In the genomic region with DNA sequence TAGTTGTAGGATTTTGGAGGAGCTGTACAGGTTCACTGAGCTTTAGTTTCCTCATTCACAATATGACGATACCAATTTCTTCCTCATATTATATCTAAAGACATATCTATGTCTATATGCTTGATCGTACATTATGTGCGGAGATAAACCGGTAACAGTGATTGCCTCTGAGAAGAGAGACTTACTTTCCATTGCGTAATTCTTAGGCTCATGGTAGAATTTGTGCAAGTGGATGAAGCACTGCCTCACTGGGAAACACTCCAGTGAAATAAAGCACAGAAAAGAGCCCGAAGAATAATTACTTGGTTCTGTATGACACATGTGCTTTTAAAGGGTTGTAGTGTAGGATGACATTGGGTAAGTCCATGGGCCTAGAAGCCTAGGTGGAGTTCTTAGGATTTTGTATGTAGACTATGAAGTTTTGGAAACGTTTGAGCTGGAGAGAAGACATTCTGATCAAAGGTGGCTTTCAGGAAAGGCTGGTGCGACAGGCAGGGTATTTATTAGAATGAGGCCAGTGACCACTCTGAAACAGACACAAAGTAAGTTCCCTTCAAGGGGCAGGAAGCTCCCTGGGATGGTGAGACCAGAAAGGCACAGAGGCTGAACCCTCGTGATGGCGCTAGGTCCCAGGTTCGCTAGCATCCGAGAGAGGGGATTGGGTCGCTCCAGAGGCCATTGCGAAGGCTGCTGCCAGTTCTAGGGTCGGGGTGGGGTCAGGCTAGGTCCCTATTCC, we compare ENCODE assay signal across 8 cellular contexts. TPM values are rescaled to one million over a fixed set of nuclear protein-coding genes. Genes with fewer than 3 reads are reported as not detected.
DNase-seq lines count a peak whose midpoint lies in the region; ATAC-seq and TF ChIP-seq lines count a peak whose summit lies in the region.

No MANE protein-coding gene starts in this region.

- H3K27ac ChIP-seq in HUES64 (ENCODE audit: low read depth, low read length) (peak overlapping the region; percentile 80; the same call in 1 of the 2 replicates), mammary epithelial cell (ENCODE audit: insufficient read depth, low read depth, low read length) (peak overlapping the region; percentile 67), lung (ENCODE audit: low read depth in 1 of 2, low read length in 1 of 2) (peak overlapping the region; percentile 77 to 87)

- peak overlapping the region; percentile 67 for H3K4me3 ChIP-seq in GM08714 (ENCODE audit: low read length)
- peak overlapping the region; percentile 80 for H3K4me3 ChIP-seq in HUES64 (ENCODE audit: low read length)
- H3K4me3 ChIP-seq in mammary epithelial cell (replicated peaks in 1 of 3; ENCODE audit: insufficient read depth in 1 of 3, low read depth in 2 of 3, low read length in 3 of 3): peak overlapping the region; percentile 26 to 84 (median 67)
- H3K4me3 ChIP-seq in lung: peak overlapping the region; percentile 56

- H3K79me2 ChIP-seq in mammary epithelial cell (ENCODE audit: insufficient read depth, low read length): peaks cover 33% of the 10 kb centered on the region

- H3K4me1 ChIP-seq in HUES64 (ENCODE audit: insufficient read depth, low read length) (no peaks in the 10 kb centered on the region), mammary epithelial cell (ENCODE audit: insufficient read depth, low read length) (peaks cover 3% of the 10 kb centered on the region), lung (ENCODE audit: control insufficient read depth in 2 of 2, insufficient read depth in 2 of 2, low read length in 2 of 2) (peaks cover 0 to 5% of the 10 kb centered on the region in 2 donors)

- H3K9ac ChIP-seq in HUES64 (ENCODE audit: low read depth, low read length) (peak overlapping the region; percentile 98), mammary epithelial cell (ENCODE audit: insufficient read depth, low read length) (peak overlapping the region; percentile 82)

- H3K36me3 Mint-ChIP-seq in type B pancreatic cell: no peaks in the 10 kb centered on the region

- no peaks in the 10 kb centered on the region for H3K27me3 Mint-ChIP-seq in type B pancreatic cell

- WGBS in HUES64: 42% methylated on average over 14 of the region's 15 CpGs
- 47% methylated on average over 15 of the region's 15 CpGs for WGBS in mammary epithelial cell (ENCODE audit: low coverage, missing lambda C conversion rate)
- WGBS in lung, 2 donors: 37 to 52% methylated on average over 13 to 15 of the region's 15 CpGs

- H3K9me3 ChIP-seq in HUES64 (ENCODE audit: insufficient read depth, low read depth, low read length) (no peaks in the 10 kb centered on the region), mammary epithelial cell (replicated peaks; ENCODE audit: insufficient read depth, low read length) (no peaks in the 10 kb centered on the region), lung (ENCODE audit: control insufficient read depth in 2 of 2, insufficient read depth in 1 of 2, low read length in 1 of 2) (no peaks in the 10 kb centered on the region)

- no peak for DNase-seq in mammary epithelial cell
- DNase-seq in lung (ENCODE audit: low spot score): no peak
- DNase-seq in type B pancreatic cell (ENCODE audit: extremely low spot score, unreplicated experiment): no peak
- no peak for DNase-seq in DMS79 treated with DMSO at 0.1 percent for 48 hours (lab: John Stamatoyannopoulos, UW)
- no peak for DNase-seq in DMS114 treated with DMSO at 0.1 percent for 48 hours (lab: John Stamatoyannopoulos, UW; ENCODE audit: unreplicated experiment)

- H3K36me3 ChIP-seq in HUES64 (ENCODE audit: insufficient read depth, low read length) (peaks cover 13% of the 10 kb centered on the region), mammary epithelial cell (ENCODE audit: insufficient read depth, low read length) (peaks cover 3% of the 10 kb centered on the region), lung (ENCODE audit: control insufficient read depth in 2 of 2, insufficient read depth in 2 of 2, low read length in 2 of 2) (no peaks in the 10 kb centered on the region)

- TSS peak; percentile 22 for BruUV-seq in mammary epithelial cell (replicated peaks; lab: Mats Ljungman, UMichigan)

- intact Hi-C loops in mammary epithelial cell (cut with micrococcal nuclease): loop anchor here (1.0 to 5.0 kb wide), 3 partner anchors 49 to 605 kb away; a partner anchor contains a TSS

- H3K27me3 ChIP-seq in HUES64 (ENCODE audit: insufficient read depth, low read length) (no peaks in the 10 kb centered on the region), mammary epithelial cell (ENCODE audit: insufficient read depth, low read length) (no peaks in the 10 kb centered on the region), lung (ENCODE audit: control insufficient read depth, insufficient read depth) (no peaks in the 10 kb centered on the region)

- H2AFZ ChIP-seq in mammary epithelial cell (ENCODE audit: low read depth, low read length): peak overlapping the region; percentile 94

- TF ChIP-seq CTCF in mammary epithelial cell (conservative IDR thresholded peaks at IDR 0.05 in 1 of 2, IDR thresholded peaks at IDR 0.05 in 1 of 2; ENCODE audit: extremely low read depth in 1 of 2, insufficient read depth in 1 of 2, low read depth in 1 of 2, low read length in 2 of 2) (no peak), lung (IDR thresholded peaks at IDR 0.05; ENCODE audit: control extremely low read depth, extremely low read depth) (no peak), type B pancreatic cell (conservative IDR thresholded peaks at IDR 0.05) (no peak)

- in situ Hi-C loops in mammary epithelial cell (cut with MboI; ENCODE audit: low sequenced_read_pairs in 2 of 2): no loop called here

- H3K27ac Mint-ChIP-seq in type B pancreatic cell: peak overlapping the region; percentile 88

- CTCF ChIA-PET in mammary epithelial cell (lab: Charles Lee; ENCODE audit: low non-redundant PET): interaction anchor here (0.6 kb wide), 1 partner anchor 620 kb away, joined by 4 read pairs; no protein-coding TSS in a partner anchor

- peak overlapping the region; percentile 48 for H3K4me2 ChIP-seq in mammary epithelial cell (ENCODE audit: insufficient read depth, low read depth, low read length)

- no peaks in the 10 kb centered on the region for H3K9me3 Mint-ChIP-seq in type B pancreatic cell

- ATAC-seq in GM21526 (IDR thresholded peaks at IDR 0.05; ENCODE audit: low FRiP score, unreplicated experiment): peak; percentile 36
- ATAC-seq in lung (ENCODE audit: insufficient read depth, low FRiP score): peak; percentile 20

- dilution Hi-C loops in mammary epithelial cell (cut with HindIII; ENCODE audit: low sequenced_read_pairs): no loop called here

- peak overlapping the region; percentile 92 for H3K4me3 Mint-ChIP-seq in type B pancreatic cell

- no peaks in the 10 kb centered on the region for H4K20me1 ChIP-seq in mammary epithelial cell (ENCODE audit: insufficient read depth, low read length)

- no peaks in the 10 kb centered on the region for H3K4me1 Mint-ChIP-seq in type B pancreatic cell (ENCODE audit: unreplicated experiment)

RNA-seq across cellular contexts. Expression of a gene that starts 0.6 kb away (rescaled TPM):
- polyA plus RNA-seq in HUES64 (2013, experiment 1 of 2): 69.5 TPM
- 76.2 TPM for polyA plus RNA-seq in HUES64 (2013, experiment 2 of 2)
- 10 to 100 TPM; 42.2 to 51.3 TPM for total RNA-seq in mammary epithelial cell
- polyA plus RNA-seq in mammary epithelial cell: 28.1 TPM
- 1.6 TPM for polyA minus RNA-seq in mammary epithelial cell
- total RNA-seq in lung: 10 to 100 TPM; 36.6 to 50.7 TPM
- 10 to 100 TPM; 21.7 to 32.4 TPM for polyA plus RNA-seq in lung
- total RNA-seq in type B pancreatic cell (ENCODE audit: low replicate concordance): 37.8 and 52.3 TPM in 2 replicates

RNA-seq across cellular contexts. Expression of a gene that starts 48.7 kb away (rescaled TPM):
- 6.2 TPM for polyA plus RNA-seq in HUES64 (2013, experiment 1 of 2)
- 4.9 TPM for polyA plus RNA-seq in HUES64 (2013, experiment 2 of 2)
- total RNA-seq in mammary epithelial cell (1 to 10 TPM; 2.7 to 5.4 TPM), lung (under 1 TPM; 0.63 to 0.83 TPM), type B pancreatic cell (ENCODE audit: low replicate concordance) (2.5 and 4.0 TPM in 2 replicates)
- polyA plus RNA-seq in mammary epithelial cell (0.60 TPM), lung (under 1 TPM; 0.28 to 0.35 TPM)
- not detected for polyA minus RNA-seq in mammary epithelial cell
